25 cellular contexts compared by ENCODE assay signal in the genomic region with DNA sequence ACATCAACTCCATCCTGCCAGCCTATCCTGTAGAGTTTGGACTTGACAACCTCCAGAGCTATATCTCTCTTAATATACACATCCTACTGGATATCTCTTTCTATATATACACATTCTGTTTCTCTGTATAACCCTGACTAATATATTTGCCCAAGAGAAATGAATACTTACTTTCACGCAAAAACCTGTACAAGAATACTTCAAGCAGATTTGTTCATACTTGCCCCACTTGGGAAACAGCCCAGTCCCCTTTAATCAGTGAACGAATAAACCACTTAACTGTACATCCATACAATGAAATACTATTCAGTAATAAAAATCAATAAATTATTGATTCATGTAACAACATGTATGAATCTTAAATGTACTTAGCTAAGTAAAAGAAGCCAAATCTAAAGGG.
"Had no signal": no experiment of that assay in that cellular context is flagged by ENCODE, and none has a peak within 500 bp of the region (broad histone marks: within the 10 kb centered on the region; RNA-seq: fewer than 3 reads in every experiment).

No MANE protein-coding gene starts in this region.

- H3K27ac ChIP-seq: neural progenitor cell, ovary, parathyroid adenoma, psoas muscle, right lobe of liver, sigmoid colon, stomach, thoracic aorta, thyroid gland, tibial nerve, upper lobe of left lung, vagina had no signal

- ATAC-seq: psoas muscle; right cardiac atrium; right lobe of liver; stimulated activated effector memory CD8-positive, alpha-beta T cell treated with anti-CD3 and anti-CD28 coated beads, Interleukin-12 subunit alpha, Interleukin-12 subunit beta, amount 100 ng/mL, for 72 hours; stimulated activated naive B cell treated with anti-CD40 and anti-IgM and Interleukin-4, amounts not matched to agents 10 μg/mL and 1 μg/mL and 100 μg/mL, for 72 hours had no signal

- H3K4me1 ChIP-seq: parathyroid adenoma, psoas muscle, right lobe of liver, stomach, thyroid gland had no signal

- DNase-seq: occipital lobe; ovary; posterior cingulate gyrus; psoas muscle; right cardiac atrium; right lobe of liver; sigmoid colon; small intestine; stimulated activated CD4-positive, alpha-beta T cell treated with anti-CD3 and anti-CD28 coated beads, Interleukin-15, amount 100 ng/mL, for 24 hours; stimulated activated CD4-positive, alpha-beta T cell treated with anti-CD3 and anti-CD28 coated beads, Interleukin-2, amount 100 ng/mL, for 24 hours; stimulated activated CD4-positive, alpha-beta T cell treated with anti-CD3 and anti-CD28 coated beads, Interleukin-2, amount 100 ng/mL, for 48 hours; stimulated activated CD4-positive, alpha-beta T cell treated with anti-CD3 and anti-CD28 coated beads, Interleukin-4, amount 100 ng/mL, for 24 hours; stimulated activated naive B cell treated with anti-CD40 and anti-IgM and Interleukin-4, amounts not matched to agents 10 μg/mL and 1 μg/mL and 100 μg/mL, for 72 hours; stimulated activated naive CD4-positive, alpha-beta T cell treated with Interleukin-2 at 50 U/mL for 16 hours; stomach; thyroid gland; trophoblast cell; upper lobe of left lung had no signal

- FAIRE-seq: small intestine, urothelium cell line had no signal

- H3K9me3 ChIP-seq: ovary, right lobe of liver, sigmoid colon, thoracic aorta, thyroid gland, tibial nerve, upper lobe of left lung, vagina had no signal

- H3K4me3 ChIP-seq: neural progenitor cell, ovary, psoas muscle, right lobe of liver, sigmoid colon, stomach, thoracic aorta, thyroid gland, tibial nerve, upper lobe of left lung, vagina had no signal

- H3K36me3 ChIP-seq: neural progenitor cell, ovary, right lobe of liver, sigmoid colon, stomach, thoracic aorta, thyroid gland, tibial nerve, upper lobe of left lung, vagina had no signal

- H3K27me3 ChIP-seq: neural progenitor cell, ovary, right lobe of liver, sigmoid colon, stomach, thyroid gland, tibial nerve, upper lobe of left lung, vagina had no signal
